8 cellular contexts compared by ENCODE assay signal in genomic region chr14:93113678-93114067, GRCh38. TPM values are rescaled to one million over a fixed set of nuclear protein-coding genes. Genes with fewer than 3 reads are reported as not detected.
DNase-seq lines count a peak whose midpoint lies in the region; ATAC-seq and TF ChIP-seq lines count a peak whose summit lies in the region.

No MANE protein-coding gene starts in this region.

- in situ Hi-C loops in GM13977 (cut with MboI; ENCODE audit: low pct_unique_long_range_greater_than_20kb, low sequenced_read_pairs, unreplicated experiment), result no loop called here

- H3K27me3 Mint-ChIP-seq in CD14-positive monocyte (ENCODE audit: low read depth in 3 of 3) (peaks cover 0 to 3% (median 0%) of the 10 kb centered on the region in 3 donors), nephron (ENCODE audit: low read depth) (no peaks in the 10 kb centered on the region)
- no peaks in the 10 kb centered on the region for H3K27me3 Mint-ChIP-seq in dendritic cell treated with granulocyte-macrophage colony-stimulating factor and Interleukin-4, amounts not matched to agents 40 ng/mL and 50 ng/mL, for 4 days

- no peaks in the 10 kb centered on the region for H3K9me3 Mint-ChIP-seq in CD14-positive monocyte
- H3K9me3 Mint-ChIP-seq in dendritic cell treated with granulocyte-macrophage colony-stimulating factor and Interleukin-4, amounts not matched to agents 40 ng/mL and 50 ng/mL, for 4 days, result no peaks in the 10 kb centered on the region
- no peaks in the 10 kb centered on the region for H3K9me3 Mint-ChIP-seq in nephron

- H3K9me3 ChIP-seq in KOPT-K1 (ENCODE audit: insufficient read depth, low read length, poor library complexity, severe bottlenecking), result no peaks in the 10 kb centered on the region

- ATAC-seq in HG03045 (IDR thresholded peaks at IDR 0.05; ENCODE audit: unreplicated experiment), result no peak

- peak overlapping the region; percentile 78 to 94 (median 90) for H3K27ac Mint-ChIP-seq in CD14-positive monocyte
- peak overlapping the region; percentile 86 for H3K27ac Mint-ChIP-seq in dendritic cell treated with granulocyte-macrophage colony-stimulating factor and Interleukin-4, amounts not matched to agents 40 ng/mL and 50 ng/mL, for 4 days
- peak overlapping the region; percentile 35 to 87 (median 61) for H3K27ac Mint-ChIP-seq in nephron

- intact Hi-C loops in CD14-positive monocyte (cut with micrococcal nuclease), result loop anchor here (2.0 to 10.0 kb wide), 3 partner anchors 25 to 71 kb away; partner anchors contain the start of genes LYSET (in 1 of the 2) and MOAP1 (in 1 of the 2)
- intact Hi-C loops in dendritic cell treated with granulocyte-macrophage colony-stimulating factor and Interleukin-4, amounts not matched to agents 40 ng/mL and 50 ng/mL, for 4 days (cut with micrococcal nuclease), result loop anchor here (2.0 kb wide), 1 partner anchor 161 kb away; no protein-coding TSS in a partner anchor

- H3K4me1 Mint-ChIP-seq in CD14-positive monocyte (peaks cover 71% of the 10 kb centered on the region), nephron (peaks cover 18% of the 10 kb centered on the region)
- peaks cover 80% of the 10 kb centered on the region for H3K4me1 Mint-ChIP-seq in dendritic cell treated with granulocyte-macrophage colony-stimulating factor and Interleukin-4, amounts not matched to agents 40 ng/mL and 50 ng/mL, for 4 days (ENCODE audit: low read depth)

- peak overlapping the region; percentile 56 for H3K27ac ChIP-seq in KOPT-K1 (ENCODE audit: low read depth, low read length, poor library complexity, severe bottlenecking)

- H3K36me3 ChIP-seq in KOPT-K1 (ENCODE audit: insufficient read depth, low read length), result no peaks in the 10 kb centered on the region

- no peak for DNase-seq in CD14-positive monocyte (ENCODE audit: low spot score)
- DNase-seq in RPMI8226, result no peak
- DNase-seq in hepatic stellate cell (ENCODE audit: low spot score), result no peak
- DNase-seq in GM13977 (ENCODE audit: low spot score), result no peak

- peak overlapping the region; percentile 87 to 93 for H3K4me3 Mint-ChIP-seq in CD14-positive monocyte
- H3K4me3 Mint-ChIP-seq in dendritic cell treated with granulocyte-macrophage colony-stimulating factor and Interleukin-4, amounts not matched to agents 40 ng/mL and 50 ng/mL, for 4 days, result peak overlapping the region; percentile 83
- peak overlapping the region; percentile 90 to 97 (median 92) for H3K4me3 Mint-ChIP-seq in nephron

- H3K36me3 Mint-ChIP-seq in CD14-positive monocyte, result peaks cover 4 to 16% of the 10 kb centered on the region in 2 donors
- H3K36me3 Mint-ChIP-seq in dendritic cell treated with granulocyte-macrophage colony-stimulating factor and Interleukin-4, amounts not matched to agents 40 ng/mL and 50 ng/mL, for 4 days (ENCODE audit: low read depth), result peaks cover 12% of the 10 kb centered on the region
- no peaks in the 10 kb centered on the region for H3K36me3 Mint-ChIP-seq in nephron (ENCODE audit: low read depth)

- TF ChIP-seq CTCF in CD14-positive monocyte (IDR thresholded peaks at IDR 0.05) (no peak), nephron (IDR thresholded peaks at IDR 0.05; ENCODE audit: unreplicated experiment in 3 of 3) (no peak), GM13977 (IDR thresholded peaks at IDR 0.05; ENCODE audit: extremely low read depth, insufficient read depth, missing control alignments) (no peak)

RNA-seq across cellular contexts. Expression of gene ITPK1, which starts 2.1 kb away (rescaled TPM):
- polyA plus RNA-seq in CD14-positive monocyte, result 10 to 100 TPM; 57.1 to 63.0 TPM
